8 cellular contexts compared by ENCODE assay signal in genomic region chr1:45246359-45246758, GRCh38. TPM values are rescaled to one million over a fixed set of nuclear protein-coding genes. Genes with fewer than 3 reads are reported as not detected.
A peak's percentile ranks its signal among the peaks of the same experiment; 100 is the strongest.
DNase-seq lines count a peak whose midpoint lies in the region; ATAC-seq, FAIRE-seq and TF ChIP-seq lines count a peak whose summit lies in the region.
"Not testable (repeated sequence)": the region's sequence is repeated elsewhere in the genome, so short reads cannot be mapped to it uniquely, and the experiment has no call there.
"Had no signal": no experiment of that assay in that cellular context is flagged by ENCODE, and none has a peak within 500 bp of the region (broad histone marks: within the 10 kb centered on the region; RNA-seq: fewer than 3 reads in every experiment).

No MANE protein-coding gene starts in this region.

- not testable (repeated sequence) for H4K20me1 ChIP-seq in IMR-90 (ENCODE audit: insufficient read depth, low read length); HepG2 (ENCODE audit: insufficient read depth, low read length)

- H3K4me3 ChIP-seq in IMR-90 (ENCODE audit: insufficient read depth, low read depth, low read length); HepG2 (replicated peaks in 1 of 3; ENCODE audit: insufficient read depth in 1 of 3, low read depth in 2 of 3, low read length in 3 of 3): not testable (repeated sequence)

- not testable (repeated sequence) for H3K4me1 Mint-ChIP-seq in activated T-cell treated with anti-CD3 and anti-CD28 coated beads, Interleukin-2, amount 50 U/mL, for 72 hours (ENCODE audit: low read depth); activated naive CD8-positive, alpha-beta T cell treated with anti-CD3 and anti-CD28 coated beads for 36 hours
- peaks cover 19% of the 10 kb centered on the region for H3K4me1 Mint-ChIP-seq in stimulated activated effector memory CD8-positive, alpha-beta T cell treated with anti-CD3 and anti-CD28 coated beads, Interleukin-12 subunit alpha, Interleukin-12 subunit beta, amount 100 ng/mL, for 72 hours

- peak overlapping the region; percentile 87 for H3K27ac Mint-ChIP-seq in activated T-cell treated with anti-CD3 and anti-CD28 coated beads, Interleukin-2, amount 50 U/mL, for 72 hours
- H3K27ac Mint-ChIP-seq in activated naive CD8-positive, alpha-beta T cell treated with anti-CD3 and anti-CD28 coated beads for 36 hours = peak overlapping the region; percentile 79
- H3K27ac Mint-ChIP-seq in stimulated activated effector memory CD8-positive, alpha-beta T cell treated with anti-CD3 and anti-CD28 coated beads, Interleukin-12 subunit alpha, Interleukin-12 subunit beta, amount 100 ng/mL, for 72 hours = peak overlapping the region; percentile 82

- no CpG with 5 or more reads among the region's 3 CpGs for WGBS in IMR-90 (ENCODE audit: extremely low coverage in 2 of 2, insufficient read length in 1 of 2), 2 experiments
- whole genome bisulfite sequencing in HepG2 (ENCODE audit: low lambda C conversion rate) = 8% methylated on average over 3 of the region's 3 CpGs

- in situ Hi-C loops in IMR-90 (cut with MboI; ENCODE audit: low sequenced_read_pairs); HepG2 (cut with HindIII; ENCODE audit: extremely low pct_ligation_motif_present, low pct_unique_long_range_greater_than_20kb): not testable (repeated sequence)

- CTCF ChIA-PET in IMR-90 (lab: Yijun Ruan, JAX); HepG2 (lab: Yijun Ruan, JAX; ENCODE audit: low intra/inter-chr PET ratio, low total read pairs): not testable (repeated sequence)

- not testable (repeated sequence) for DNase-seq in IMR-90; activated T-cell treated with anti-CD3 and anti-CD28 coated beads, Interleukin-2, amount 50 U/mL, for 72 hours; activated naive CD8-positive, alpha-beta T cell treated with anti-CD3 and anti-CD28 coated beads for 36 hours; HepG2 (ENCODE audit: low spot score); stimulated activated effector memory CD8-positive, alpha-beta T cell treated with anti-CD3 and anti-CD28 coated beads, Interleukin-12 subunit alpha, Interleukin-12 subunit beta, amount 100 ng/mL, for 72 hours (ENCODE audit: low spot score in 2 of 2)
- peak; percentile 3 for DNase-seq in activated CD4-positive, alpha-beta T cell treated with anti-CD3 and anti-CD28 coated beads for 48 hours
- peak; percentile 6 for DNase-seq in dermis blood vessel endothelial cell

- TF ChIP-seq EP300 in HepG2 (IDR thresholded peaks at IDR 0.05; ENCODE audit: low read depth in 2 of 2, low read length in 2 of 2); HepG2 (CRISPR knock-in tag; IDR thresholded peaks at IDR 0.05; ENCODE audit: borderline replicate concordance): not testable (repeated sequence)

- H2AK9ac ChIP-seq in IMR-90 (replicated peaks; ENCODE audit: low read depth, low read length, poor library complexity) = not testable (repeated sequence)

- not testable (repeated sequence) for TF ChIP-seq POLR2A in IMR-90 (IDR thresholded peaks at IDR 0.05; ENCODE audit: low read depth, low read length); HepG2 (IDR thresholded peaks at IDR 0.05; ENCODE audit: insufficient read depth in 1 of 2, low read depth in 2 of 2, low read length in 2 of 2)

- peak overlapping the region; percentile 50; the same call in 1 of the 2 replicates for H3K4ac ChIP-seq in IMR-90 (ENCODE audit: low read depth, low read length)

- not testable (repeated sequence) for H3K27me3 ChIP-seq in IMR-90 (ENCODE audit: control insufficient read depth, insufficient read depth, low read length); HepG2 (ENCODE audit: control insufficient read depth in 1 of 2, insufficient read depth in 2 of 2, low read length in 2 of 2)

- not testable (repeated sequence) for TF ChIP-seq RAD21 in IMR-90 (IDR thresholded peaks at IDR 0.05; ENCODE audit: low read length); HepG2 (CRISPR knock-in tag; IDR thresholded peaks at IDR 0.05)

- peak overlapping the region; percentile 57; the same call in 1 of the 2 replicates for H2AK5ac ChIP-seq in IMR-90 (ENCODE audit: low read depth, low read length)

- peak overlapping the region; percentile 13 to 78; a peak in 3 of 4 replicates for H4K8ac ChIP-seq in IMR-90 (ENCODE audit: low read depth in 2 of 2, low read length in 2 of 2)

- intact Hi-C loops in IMR-90 (cut with micrococcal nuclease); HepG2 (cut with micrococcal nuclease; ENCODE audit: unreplicated experiment): not testable (repeated sequence)

- peak overlapping the region; percentile 23; the same call in 1 of the 2 replicates for H4K5ac ChIP-seq in IMR-90 (ENCODE audit: low read depth, low read length)

- peak overlapping the region; percentile 34; the same call in 1 of the 2 replicates for H2BK20ac ChIP-seq in IMR-90 (ENCODE audit: low read depth, low read length)

- H3K79me1 ChIP-seq in IMR-90 (ENCODE audit: low read depth in 1 of 2, low read length in 2 of 2) = not testable (repeated sequence)

- not testable (repeated sequence) for FAIRE-seq in HepG2 (lab: Jason Lieb, UNC)

- dilution Hi-C loops in IMR-90 (cut with HindIII; ENCODE audit: low sequenced_read_pairs, unreplicated experiment) = not testable (repeated sequence)

- not testable (repeated sequence) for TF ChIP-seq CTCF in IMR-90 (conservative IDR thresholded peaks at IDR 0.05; ENCODE audit: low read depth, low read length); HepG2 (CRISPR knock-in tag; IDR thresholded peaks at IDR 0.05)

- not testable (repeated sequence) for H3K14ac ChIP-seq in IMR-90 (replicated peaks; ENCODE audit: low read depth, low read length)

- not testable (repeated sequence) for H3K18ac ChIP-seq in IMR-90 (ENCODE audit: low read depth, low read length)

- not testable (repeated sequence) for H3K27ac ChIP-seq in IMR-90 (ENCODE audit: insufficient read depth, low read length); HepG2 (ENCODE audit: extremely low read length, insufficient read depth, low read length)

- not testable (repeated sequence) for H3K36me3 ChIP-seq in IMR-90 (ENCODE audit: control insufficient read depth, insufficient read depth, low read length); HepG2 (replicated peaks in 1 of 2; ENCODE audit: control insufficient read depth in 1 of 2, insufficient read depth in 2 of 2, low read length in 2 of 2)

- peaks cover 14 to 22% of the 10 kb centered on the region in 2 donors for H3K9me3 Mint-ChIP-seq in activated T-cell treated with anti-CD3 and anti-CD28 coated beads, Interleukin-2, amount 50 U/mL, for 72 hours
- H3K9me3 Mint-ChIP-seq in activated naive CD8-positive, alpha-beta T cell treated with anti-CD3 and anti-CD28 coated beads for 36 hours = peaks cover 23% of the 10 kb centered on the region
- not testable (repeated sequence) for H3K9me3 Mint-ChIP-seq in stimulated activated effector memory CD8-positive, alpha-beta T cell treated with anti-CD3 and anti-CD28 coated beads, Interleukin-12 subunit alpha, Interleukin-12 subunit beta, amount 100 ng/mL, for 72 hours

- not testable (repeated sequence) for H3K27me3 Mint-ChIP-seq in activated T-cell treated with anti-CD3 and anti-CD28 coated beads, Interleukin-2, amount 50 U/mL, for 72 hours (ENCODE audit: low read depth); activated naive CD8-positive, alpha-beta T cell treated with anti-CD3 and anti-CD28 coated beads for 36 hours

- ATAC-seq in IMR-90 (ENCODE audit: low read depth); activated T-cell treated with anti-CD3 and anti-CD28 coated beads, Interleukin-2, amount 50 U/mL, for 72 hours (replicated peaks in 1 of 2); HepG2: not testable (repeated sequence)
- ATAC-seq in stimulated activated effector memory CD8-positive, alpha-beta T cell treated with anti-CD3 and anti-CD28 coated beads, Interleukin-12 subunit alpha, Interleukin-12 subunit beta, amount 100 ng/mL, for 72 hours = peak; percentile 33

- not testable (repeated sequence) for BruUV-seq in IMR-90 (replicated peaks; lab: Mats Ljungman, UMichigan); HepG2 (replicated peaks; lab: Mats Ljungman, UMichigan)

- not testable (repeated sequence) for H3K56ac ChIP-seq in IMR-90 (ENCODE audit: extremely low read depth, insufficient read depth, low read length)

- peak overlapping the region; percentile 35; the same call in 1 of the 3 replicates for H2BK15ac ChIP-seq in IMR-90 (ENCODE audit: low read depth, low read length)

- H3K4me3 Mint-ChIP-seq in activated T-cell treated with anti-CD3 and anti-CD28 coated beads, Interleukin-2, amount 50 U/mL, for 72 hours = peak overlapping the region; percentile 16 to 40
- not testable (repeated sequence) for H3K4me3 Mint-ChIP-seq in activated naive CD8-positive, alpha-beta T cell treated with anti-CD3 and anti-CD28 coated beads for 36 hours
- H3K4me3 Mint-ChIP-seq in stimulated activated effector memory CD8-positive, alpha-beta T cell treated with anti-CD3 and anti-CD28 coated beads, Interleukin-12 subunit alpha, Interleukin-12 subunit beta, amount 100 ng/mL, for 72 hours = peak overlapping the region; percentile 21

- not testable (repeated sequence) for H2AFZ ChIP-seq in IMR-90 (replicated peaks; ENCODE audit: low read length, poor library complexity); HepG2 (ENCODE audit: low read length)

- H2BK5ac ChIP-seq in IMR-90 (ENCODE audit: low read depth, low read length, poor library complexity, severe bottlenecking) = peak overlapping the region; percentile 25

- H3K4me2 ChIP-seq in IMR-90 (ENCODE audit: low read depth, low read length) = not testable (repeated sequence)
- peak overlapping the region; percentile 27; the same call in 1 of the 2 replicates for H3K4me2 ChIP-seq in HepG2 (ENCODE audit: low read depth, low read length)

- peaks cover 18 to 20% of the 10 kb centered on the region in 2 donors for H3K36me3 Mint-ChIP-seq in activated T-cell treated with anti-CD3 and anti-CD28 coated beads, Interleukin-2, amount 50 U/mL, for 72 hours (ENCODE audit: insufficient read depth in 2 of 2)
- peaks cover 12% of the 10 kb centered on the region for H3K36me3 Mint-ChIP-seq in activated naive CD8-positive, alpha-beta T cell treated with anti-CD3 and anti-CD28 coated beads for 36 hours
- H3K36me3 Mint-ChIP-seq in stimulated activated effector memory CD8-positive, alpha-beta T cell treated with anti-CD3 and anti-CD28 coated beads, Interleukin-12 subunit alpha, Interleukin-12 subunit beta, amount 100 ng/mL, for 72 hours = not testable (repeated sequence)

- not testable (repeated sequence) for H3K9me3 ChIP-seq in IMR-90 (ENCODE audit: control insufficient read depth, insufficient read depth, low read length)
- H3K9me3 ChIP-seq in HepG2 (ENCODE audit: low read length) = peaks cover 17% of the 10 kb centered on the region

- H3K9me1 ChIP-seq in IMR-90 (ENCODE audit: insufficient read depth, low read length) = not testable (repeated sequence)

- not testable (repeated sequence) for H3K4me1 ChIP-seq in IMR-90 (ENCODE audit: control insufficient read depth, insufficient read depth, low read length)
- H3K4me1 ChIP-seq in HepG2 (ENCODE audit: insufficient read depth, low read length) = peaks cover 15% of the 10 kb centered on the region

- not testable (repeated sequence) for H3K9ac ChIP-seq in IMR-90 (ENCODE audit: low read depth, low read length); HepG2 (ENCODE audit: insufficient read depth, low read depth, low read length)

- H2BK120ac ChIP-seq in IMR-90 (ENCODE audit: low read depth, low read length) = peak overlapping the region; percentile 73; the same call in 1 of the 2 replicates

- not testable (repeated sequence) for H3K23ac ChIP-seq in IMR-90 (ENCODE audit: low read depth, low read length)

- POLR2A ChIA-PET in IMR-90 (lab: Charles Lee; ENCODE audit: unreplicated experiment); HepG2 (lab: Yijun Ruan, JAX): not testable (repeated sequence)

- H3K79me2 ChIP-seq in HepG2 (ENCODE audit: insufficient read depth, low read length) = not testable (repeated sequence)

- H4K91ac ChIP-seq in IMR-90 (ENCODE audit: insufficient read depth, low read depth, low read length) = peak overlapping the region; percentile 17; the same call in 1 of the 2 replicates

RNA-seq across cellular contexts. Expression of gene ZSWIM5, which starts 40.0 kb away (rescaled TPM):
- total RNA-seq in IMR-90 (2012; rRNA removed) (under 0.01 TPM in 2 replicates), dermis blood vessel endothelial cell (5.8 and 6.5 TPM in 2 replicates), HepG2 (2016; rRNA removed; fragmentation: Illumina TruSeq; extraction: Trizol) (11.0 and 13.5 TPM in 2 replicates)
- polyA plus RNA-seq in IMR-90 (2012; rRNA removed) (0.03 TPM in 2 replicates), HepG2 (2011; rRNA removed) (20.6 and 22.0 TPM in 2 replicates)
- 0.01 and 0.03 TPM in 2 replicates for polyA plus RNA-seq in IMR-90 (2012; cell fraction: cytosol; rRNA removed)
- polyA plus RNA-seq in IMR-90 (2012; cell fraction: nucleus; rRNA removed; ENCODE audit: low replicate concordance) = 0.07 and 0.18 TPM in 2 replicates
- 1 to 10 TPM; 1.1 to 2.1 TPM for total RNA-seq in activated T-cell treated with anti-CD3 and anti-CD28 coated beads, Interleukin-2, amount 50 U/mL, for 72 hours
- under 1 TPM; 0.37 to 0.58 TPM for total RNA-seq in activated naive CD8-positive, alpha-beta T cell treated with anti-CD3 and anti-CD28 coated beads for 36 hours
- 3.1 and 3.4 TPM in 2 replicates for total RNA-seq in HepG2 (2016; cell fraction: cytosol; rRNA removed; fragmentation: Illumina TruSeq; extraction: Trizol; ENCODE audit: low read depth)
- 11.1 and 12.4 TPM in 2 replicates for total RNA-seq in HepG2 (2016; cell fraction: insoluble cytoplasmic fraction; rRNA removed; fragmentation: Illumina TruSeq; extraction: Trizol)
- 4.6 and 5.3 TPM in 2 replicates for total RNA-seq in HepG2 (2016; cell fraction: membrane; rRNA removed; fragmentation: Illumina TruSeq; extraction: Trizol)
- total RNA-seq in HepG2 (2016; cell fraction: nucleus; rRNA removed; fragmentation: Illumina TruSeq; extraction: Trizol) = 11.7 and 12.3 TPM in 2 replicates
- 12.4 and 16.3 TPM in 2 replicates for polyA plus RNA-seq in HepG2 (2011; cell fraction: cytosol; rRNA removed)
- 36.8 and 39.3 TPM in 2 replicates for polyA plus RNA-seq in HepG2 (2011; cell fraction: nucleus; rRNA removed)
- 14.2 and 16.1 TPM in 2 replicates for polyA plus RNA-seq in HepG2 (2012)
- 0.44 and 0.45 TPM in 2 replicates for polyA plus RNA-seq in HepG2 (2016; cell fraction: cytosol; fragmentation: Illumina TruSeq; extraction: Trizol; ENCODE audit: low read depth)
- 10.3 and 10.4 TPM in 2 replicates for polyA plus RNA-seq in HepG2 (2016; cell fraction: insoluble cytoplasmic fraction; fragmentation: Illumina TruSeq; extraction: Trizol; ENCODE audit: low read depth)
- 1.5 and 1.9 TPM in 2 replicates for polyA plus RNA-seq in HepG2 (2016; cell fraction: membrane; fragmentation: Illumina TruSeq; extraction: Trizol; ENCODE audit: low read depth)
- polyA plus RNA-seq in HepG2 (2016; cell fraction: nucleus; fragmentation: Illumina TruSeq; extraction: Trizol; ENCODE audit: insufficient read depth, low read depth) = 15.8 and 16.6 TPM in 2 replicates
- polyA minus RNA-seq in HepG2 (2011; rRNA and poly(A)+ RNA removed; ENCODE audit: low replicate concordance) = 10.3 and 47.4 TPM in 2 replicates
- polyA minus RNA-seq in HepG2 (2011; cell fraction: cytosol; rRNA and poly(A)+ RNA removed) = 10.9 and 13.2 TPM in 2 replicates
- polyA minus RNA-seq in HepG2 (2011; cell fraction: nucleus; rRNA and poly(A)+ RNA removed) = 23.5 and 24.5 TPM in 2 replicates
- polyA plus RNA-seq: CD14-positive monocyte had no signal
